In the genomic region with DNA sequence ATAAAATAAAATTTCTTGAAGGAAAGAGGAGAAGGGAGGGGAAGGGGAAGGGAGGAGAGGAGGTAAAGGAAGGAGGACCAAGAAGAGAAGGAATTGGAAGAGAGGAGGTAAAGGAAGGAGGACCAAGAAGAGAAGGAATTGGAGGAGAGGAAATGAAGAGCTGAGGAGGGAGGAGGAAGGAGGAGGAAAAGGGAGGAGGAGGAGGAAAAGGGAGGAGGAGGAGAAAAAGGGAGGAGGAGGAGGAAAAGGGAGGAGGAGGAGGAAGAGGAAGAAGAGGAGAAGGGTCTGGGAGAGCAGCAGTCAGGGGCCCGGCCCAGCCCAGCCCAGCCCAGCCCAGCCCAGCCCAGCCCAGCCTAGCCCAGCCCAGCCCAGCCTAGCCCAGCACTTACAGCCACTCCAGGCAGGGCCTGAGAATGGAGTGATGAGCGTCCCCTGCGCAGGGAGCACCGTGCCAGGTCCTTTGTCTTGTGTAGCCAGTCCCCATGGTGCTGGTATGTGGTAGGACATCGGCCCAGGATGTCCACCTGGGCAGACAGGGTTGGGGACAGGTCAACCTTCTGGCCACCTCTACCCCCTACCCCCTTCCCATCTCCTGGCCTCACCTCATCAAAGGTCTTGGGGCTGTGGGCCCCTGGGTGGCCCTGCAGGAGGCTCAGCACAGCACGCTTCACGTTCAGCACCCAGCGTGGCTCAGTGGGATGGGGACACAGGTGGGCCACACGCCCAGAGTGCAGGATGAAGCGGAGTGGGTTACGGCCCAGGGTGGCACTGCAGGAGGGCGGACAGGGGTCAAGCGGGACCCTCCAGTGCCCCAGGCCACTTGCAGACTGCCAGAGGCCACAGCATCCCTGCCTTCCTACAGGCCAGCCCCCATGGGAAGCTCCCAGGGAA, we compare ENCODE assay signal across 23 cellular contexts.
"Had no signal": no experiment of that assay in that cellular context is flagged by ENCODE, and none has a peak within 500 bp of the region (broad histone marks: within the 10 kb centered on the region; RNA-seq: fewer than 3 reads in every experiment).

No MANE protein-coding gene starts in this region.

- H3K36me3 ChIP-seq: esophagus muscularis mucosa, left ventricle myocardium inferior, uterus had no signal

- FAIRE-seq: frontal cortex, islet of Langerhans had no signal

- H3K9me3 Mint-ChIP-seq: activated CD4-positive, alpha-beta memory T cell treated with anti-CD3 and anti-CD28 coated beads, Interleukin-2, amount 10 ng/mL, durations not matched to agents 7 days and 5 days; activated CD4-positive, alpha-beta T cell treated with anti-CD3 and anti-CD28 coated beads, Interleukin-2, amount 10 ng/mL, durations not matched to agents 7 days and 5 days; activated T-cell treated with anti-CD3 and anti-CD28 coated beads, Interleukin-2, amount 50 U/mL, for 24 hours; endodermal cell had no signal

- ATAC-seq: WTC11 had no signal

- H3K4me3 Mint-ChIP-seq: activated CD4-positive, alpha-beta memory T cell treated with anti-CD3 and anti-CD28 coated beads, Interleukin-2, amount 10 ng/mL, durations not matched to agents 7 days and 5 days; activated CD4-positive, alpha-beta T cell treated with anti-CD3 and anti-CD28 coated beads, Interleukin-2, amount 10 ng/mL, durations not matched to agents 7 days and 5 days; activated naive CD4-positive, alpha-beta T cell treated with anti-CD3 and anti-CD28 coated beads, Interleukin-2, amount 10 ng/mL, durations not matched to agents 7 days and 5 days; activated T-cell treated with anti-CD3 and anti-CD28 coated beads, Interleukin-2, amount 50 U/mL, for 24 hours; endodermal cell; naive B cell; WTC11 had no signal

- H3K9me3 ChIP-seq: testis, uterus had no signal

- H3K27ac Mint-ChIP-seq: activated CD4-positive, alpha-beta memory T cell treated with anti-CD3 and anti-CD28 coated beads, Interleukin-2, amount 10 ng/mL, durations not matched to agents 7 days and 5 days; activated CD4-positive, alpha-beta T cell treated with anti-CD3 and anti-CD28 coated beads, Interleukin-2, amount 10 ng/mL, durations not matched to agents 7 days and 5 days; activated naive CD4-positive, alpha-beta T cell treated with anti-CD3 and anti-CD28 coated beads, Interleukin-2, amount 10 ng/mL, durations not matched to agents 7 days and 5 days; activated T-cell treated with anti-CD3 and anti-CD28 coated beads, Interleukin-2, amount 50 U/mL, for 24 hours; endodermal cell; WTC11 had no signal

- H3K27me3 ChIP-seq: esophagus muscularis mucosa, testis, uterus had no signal

- H3K4me1 ChIP-seq: esophagus muscularis mucosa, left ventricle myocardium inferior, testis, uterus had no signal

- H3K27ac ChIP-seq: esophagus muscularis mucosa, left ventricle myocardium inferior, testis, uterus had no signal

- DNase-seq: activated CD4-positive, alpha-beta memory T cell treated with anti-CD3 and anti-CD28 coated beads, Interleukin-2, amount 10 ng/mL, durations not matched to agents 7 days and 5 days; activated CD4-positive, alpha-beta T cell treated with anti-CD3 and anti-CD28 coated beads for 1 hour; activated CD4-positive, alpha-beta T cell treated with anti-CD3 and anti-CD28 coated beads, Interleukin-2, amount 10 ng/mL, durations not matched to agents 7 days and 5 days; activated CD8-positive, alpha-beta memory T cell treated with anti-CD3 and anti-CD28 coated beads, Interleukin-2, amount 50 U/mL, for 48 hours; activated gamma-delta T cell; activated naive CD4-positive, alpha-beta T cell treated with anti-CD3 and anti-CD28 coated beads, Interleukin-2, amount 10 ng/mL, durations not matched to agents 7 days and 5 days; activated T-cell treated with anti-CD3 and anti-CD28 coated beads, Interleukin-2, amount 50 U/mL, for 24 hours; amygdala; caudate nucleus; endodermal cell; left ventricle myocardium inferior; naive B cell; stimulated activated CD4-positive, alpha-beta T cell treated with anti-CD3 and anti-CD28 coated beads, Interleukin-15, amount 100 ng/mL, for 24 hours; stimulated activated CD4-positive, alpha-beta T cell treated with anti-CD3 and anti-CD28 coated beads, Interleukin-2, amount 100 ng/mL, for 24 hours; stimulated activated naive CD4-positive, alpha-beta T cell; T-helper 2 cell; testis; trophoblast cell; uterus had no signal

- H3K36me3 Mint-ChIP-seq: naive B cell had no signal

- H3K4me1 Mint-ChIP-seq: activated CD4-positive, alpha-beta memory T cell treated with anti-CD3 and anti-CD28 coated beads, Interleukin-2, amount 10 ng/mL, durations not matched to agents 7 days and 5 days; activated CD4-positive, alpha-beta T cell treated with anti-CD3 and anti-CD28 coated beads, Interleukin-2, amount 10 ng/mL, durations not matched to agents 7 days and 5 days; activated naive CD4-positive, alpha-beta T cell treated with anti-CD3 and anti-CD28 coated beads, Interleukin-2, amount 10 ng/mL, durations not matched to agents 7 days and 5 days; endodermal cell had no signal

- H3K27me3 Mint-ChIP-seq: activated CD4-positive, alpha-beta memory T cell treated with anti-CD3 and anti-CD28 coated beads, Interleukin-2, amount 10 ng/mL, durations not matched to agents 7 days and 5 days; activated CD4-positive, alpha-beta T cell treated with anti-CD3 and anti-CD28 coated beads, Interleukin-2, amount 10 ng/mL, durations not matched to agents 7 days and 5 days; activated T-cell treated with anti-CD3 and anti-CD28 coated beads, Interleukin-2, amount 50 U/mL, for 24 hours; naive B cell had no signal

- H3K4me3 ChIP-seq: esophagus muscularis mucosa, left ventricle myocardium inferior, testis, uterus had no signal
